37 cellular contexts compared by ENCODE assay signal in the genomic region with DNA sequence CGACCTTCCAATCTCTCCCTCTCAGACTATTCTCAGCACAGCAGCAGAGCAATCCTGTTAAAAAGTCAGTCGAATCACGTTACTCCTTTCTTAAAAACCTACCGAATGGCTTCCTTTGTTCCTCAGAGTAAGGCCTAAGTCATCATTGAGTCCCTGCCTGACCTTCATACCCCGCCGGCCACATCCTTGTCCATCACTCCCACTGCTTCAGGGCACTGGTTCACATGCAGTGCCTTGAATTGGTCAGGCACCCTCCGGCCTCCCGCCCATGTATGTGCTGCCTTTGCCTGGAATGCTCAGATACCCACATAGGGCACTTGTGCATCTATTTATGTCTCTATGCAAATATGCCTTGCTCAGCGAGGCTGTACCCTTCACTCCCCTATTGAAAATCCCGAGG.
"Had no signal": no experiment of that assay in that cellular context is flagged by ENCODE, and none has a peak within 500 bp of the region (broad histone marks: within the 10 kb centered on the region; RNA-seq: fewer than 3 reads in every experiment).

No MANE protein-coding gene starts in this region.

- H3K27ac ChIP-seq: adrenal gland, body of pancreas, coronary artery, gastrocnemius medialis, heart left ventricle, WERI-Rb-1 had no signal

- H3K27me3 Mint-ChIP-seq: activated CD4-positive, alpha-beta memory T cell treated with anti-CD3 and anti-CD28 coated beads for 36 hours; activated CD4-positive, alpha-beta T cell treated with anti-CD3 and anti-CD28 coated beads for 36 hours; activated CD4-positive, alpha-beta T cell treated with anti-CD3 and anti-CD28 coated beads, Interleukin-2, amount 10 ng/mL, durations not matched to agents 24 days and 14 days; activated CD8-positive, alpha-beta memory T cell treated with anti-CD3 and anti-CD28 coated beads, Interleukin-2, amount 10 ng/mL, durations not matched to agents 7 days and 5 days; activated naive CD8-positive, alpha-beta T cell treated with anti-CD3 and anti-CD28 coated beads, Interleukin-2, amount 50 U/mL, for 24 hours; dendritic cell treated with granulocyte-macrophage colony-stimulating factor and Interleukin-4, amounts not matched to agents 40 ng/mL and 50 ng/mL, for 4 days; T-helper 17 cell had no signal

- H3K36me3 ChIP-seq: adrenal gland, gastrocnemius medialis, heart left ventricle, WERI-Rb-1 had no signal

- H3K9me3 Mint-ChIP-seq: activated CD4-positive, alpha-beta memory T cell treated with anti-CD3 and anti-CD28 coated beads for 36 hours; activated CD4-positive, alpha-beta T cell treated with anti-CD3 and anti-CD28 coated beads, Interleukin-2, amount 10 ng/mL, durations not matched to agents 24 days and 14 days; activated naive CD4-positive, alpha-beta T cell treated with anti-CD3 and anti-CD28 coated beads for 36 hours; activated naive CD4-positive, alpha-beta T cell treated with anti-CD3 and anti-CD28 coated beads, Interleukin-2, amount 50 U/mL, for 24 hours; activated naive CD8-positive, alpha-beta T cell treated with anti-CD3 and anti-CD28 coated beads for 36 hours; activated T-helper 2 cell treated with anti-CD3 and anti-CD28 coated beads, Interferon-gamma antibody, Interleukin-2, Interleukin-4, amounts not matched to agents 10 μg/mL and 5 μg/mL and 100 μg/mL, durations not matched to agents 14 hours and 24 hours and 36 hours; endodermal cell; T-helper 2 cell treated with Interferon-gamma antibody and Interleukin-4, amounts not matched to agents 5 μg/mL and 100 μg/mL, for 36 hours had no signal

- H3K4me3 Mint-ChIP-seq: activated CD4-positive, alpha-beta memory T cell treated with anti-CD3 and anti-CD28 coated beads for 36 hours; activated CD4-positive, alpha-beta T cell treated with anti-CD3 and anti-CD28 coated beads for 36 hours; activated CD4-positive, alpha-beta T cell treated with anti-CD3 and anti-CD28 coated beads, Interleukin-2, amount 10 ng/mL, durations not matched to agents 24 days and 14 days; activated CD8-positive, alpha-beta memory T cell treated with anti-CD3 and anti-CD28 coated beads, Interleukin-2, amount 10 ng/mL, durations not matched to agents 7 days and 5 days; activated CD8-positive, alpha-beta T cell treated with anti-CD3 and anti-CD28 coated beads, Interleukin-2, amount 10 ng/mL, durations not matched to agents 7 days and 5 days; activated naive CD4-positive, alpha-beta T cell treated with anti-CD3 and anti-CD28 coated beads for 36 hours; activated naive CD4-positive, alpha-beta T cell treated with anti-CD3 and anti-CD28 coated beads, Interleukin-2, amount 50 U/mL, for 24 hours; activated naive CD8-positive, alpha-beta T cell treated with anti-CD3 and anti-CD28 coated beads for 36 hours; activated naive CD8-positive, alpha-beta T cell treated with anti-CD3 and anti-CD28 coated beads, Interleukin-2, amount 50 U/mL, for 24 hours; activated T-helper 1 cell treated with anti-CD3 and anti-CD28 coated beads, Interleukin-12 subunit alpha, Interleukin-12 subunit beta, Interleukin-2, Interleukin-4 antibody, amounts not matched to agents 30 ng/mL and 10 ng/mL and 1 ng/mL, durations not matched to agents 14 hours and 24 hours and 36 hours; dendritic cell treated with granulocyte-macrophage colony-stimulating factor and Interleukin-4, amounts not matched to agents 40 ng/mL and 50 ng/mL, for 4 days; endodermal cell; T-helper 17 cell; T-helper 2 cell treated with Interferon-gamma antibody and Interleukin-4, amounts not matched to agents 5 μg/mL and 100 μg/mL, for 36 hours had no signal

- H3K27ac Mint-ChIP-seq: activated CD4-positive, alpha-beta memory T cell treated with anti-CD3 and anti-CD28 coated beads for 36 hours; activated CD4-positive, alpha-beta T cell treated with anti-CD3 and anti-CD28 coated beads for 36 hours; activated CD4-positive, alpha-beta T cell treated with anti-CD3 and anti-CD28 coated beads, Interleukin-2, amount 10 ng/mL, durations not matched to agents 24 days and 14 days; activated CD8-positive, alpha-beta memory T cell treated with anti-CD3 and anti-CD28 coated beads, Interleukin-2, amount 10 ng/mL, durations not matched to agents 7 days and 5 days; activated CD8-positive, alpha-beta T cell treated with anti-CD3 and anti-CD28 coated beads, Interleukin-2, amount 10 ng/mL, durations not matched to agents 7 days and 5 days; activated naive CD4-positive, alpha-beta T cell treated with anti-CD3 and anti-CD28 coated beads for 36 hours; activated naive CD4-positive, alpha-beta T cell treated with anti-CD3 and anti-CD28 coated beads, Interleukin-2, amount 50 U/mL, for 24 hours; activated naive CD8-positive, alpha-beta T cell treated with anti-CD3 and anti-CD28 coated beads for 36 hours; activated naive CD8-positive, alpha-beta T cell treated with anti-CD3 and anti-CD28 coated beads, Interleukin-2, amount 50 U/mL, for 24 hours; activated T-helper 1 cell treated with anti-CD3 and anti-CD28 coated beads, Interleukin-12 subunit alpha, Interleukin-12 subunit beta, Interleukin-2, Interleukin-4 antibody, amounts not matched to agents 30 ng/mL and 10 ng/mL and 1 ng/mL, durations not matched to agents 14 hours and 24 hours and 36 hours; activated T-helper 2 cell treated with anti-CD3 and anti-CD28 coated beads, Interferon-gamma antibody, Interleukin-2, Interleukin-4, amounts not matched to agents 10 μg/mL and 5 μg/mL and 100 μg/mL, durations not matched to agents 14 hours and 24 hours and 36 hours; dendritic cell treated with granulocyte-macrophage colony-stimulating factor and Interleukin-4, amounts not matched to agents 40 ng/mL and 50 ng/mL, for 4 days; endodermal cell; T-helper 17 cell; T-helper 2 cell treated with Interferon-gamma antibody and Interleukin-4, amounts not matched to agents 5 μg/mL and 100 μg/mL, for 36 hours had no signal

- DNase-seq: activated CD4-positive, alpha-beta memory T cell treated with anti-CD3 and anti-CD28 coated beads for 36 hours; activated CD4-positive, alpha-beta T cell treated with anti-CD3 and anti-CD28 coated beads for 36 hours; activated CD4-positive, alpha-beta T cell treated with anti-CD3 and anti-CD28 coated beads, Interleukin-2, amount 10 ng/mL, durations not matched to agents 24 days and 14 days; activated CD4-positive, CD25-positive, alpha-beta regulatory T cell; activated CD4-positive, CD25-positive, alpha-beta regulatory T cell treated with anti-CD3 and anti-CD28 coated beads, Interleukin-2, amount 50 U/mL, for 72 hours; activated CD8-positive, alpha-beta memory T cell treated with anti-CD3 and anti-CD28 coated beads, Interleukin-2, amount 10 ng/mL, durations not matched to agents 7 days and 5 days; activated CD8-positive, alpha-beta memory T cell treated with anti-CD3 and anti-CD28 coated beads, Interleukin-2, amount 50 U/mL, for 4 hours; activated CD8-positive, alpha-beta T cell treated with anti-CD3 and anti-CD28 coated beads, Interleukin-2, amount 10 ng/mL, durations not matched to agents 7 days and 5 days; activated effector memory CD4-positive, alpha-beta T cell treated with anti-CD3 and anti-CD28 coated beads, Interleukin-2, amount 50 U/mL, for 16 hours; activated naive CD4-positive, alpha-beta T cell treated with anti-CD3 and anti-CD28 coated beads for 36 hours; activated naive CD8-positive, alpha-beta T cell treated with anti-CD3 and anti-CD28 coated beads for 36 hours; activated naive CD8-positive, alpha-beta T cell treated with anti-CD3 and anti-CD28 coated beads, Interleukin-2, amount 50 U/mL, for 24 hours; activated T-cell treated with anti-CD3 and anti-CD28 coated beads, Interleukin-2, amount 50 U/mL, for 1 hour; activated T-cell treated with anti-CD3 and anti-CD28 coated beads, Interleukin-2, amount 50 U/mL, for 48 hours; adrenal gland; amygdala; aorta; body of pancreas; cerebellar nuclear complex; dorsolateral prefrontal cortex; effector memory CD4-positive, alpha-beta T cell; endodermal cell; foreskin fibroblast; gastrocnemius medialis; glutamatergic neuron; heart left ventricle; T-helper 1 cell; T-helper 17 cell; T1000; WERI-Rb-1 had no signal

- H3K9me3 ChIP-seq: adrenal gland, body of pancreas, gastrocnemius medialis, heart left ventricle had no signal

- H3K4me1 Mint-ChIP-seq: activated CD4-positive, alpha-beta T cell treated with anti-CD3 and anti-CD28 coated beads for 36 hours; activated CD4-positive, alpha-beta T cell treated with anti-CD3 and anti-CD28 coated beads, Interleukin-2, amount 10 ng/mL, durations not matched to agents 24 days and 14 days; activated CD8-positive, alpha-beta memory T cell treated with anti-CD3 and anti-CD28 coated beads, Interleukin-2, amount 10 ng/mL, durations not matched to agents 7 days and 5 days; activated naive CD4-positive, alpha-beta T cell treated with anti-CD3 and anti-CD28 coated beads, Interleukin-2, amount 50 U/mL, for 24 hours; activated naive CD8-positive, alpha-beta T cell treated with anti-CD3 and anti-CD28 coated beads for 36 hours; activated naive CD8-positive, alpha-beta T cell treated with anti-CD3 and anti-CD28 coated beads, Interleukin-2, amount 50 U/mL, for 24 hours; T-helper 17 cell had no signal

- H3K27me3 ChIP-seq: adrenal gland, body of pancreas, dorsolateral prefrontal cortex, gastrocnemius medialis, heart left ventricle had no signal

- H3K4me3 ChIP-seq: adrenal gland, body of pancreas, coronary artery, gastrocnemius medialis, heart left ventricle had no signal

- ATAC-seq: activated CD4-positive, alpha-beta T cell treated with anti-CD3 and anti-CD28 coated beads for 36 hours; activated CD8-positive, alpha-beta memory T cell treated with anti-CD3 and anti-CD28 coated beads, Interleukin-2, amount 10 ng/mL, durations not matched to agents 7 days and 5 days; activated CD8-positive, alpha-beta T cell treated with anti-CD3 and anti-CD28 coated beads, Interleukin-2, amount 10 ng/mL, durations not matched to agents 7 days and 5 days; activated naive CD8-positive, alpha-beta T cell treated with anti-CD3 and anti-CD28 coated beads, Interleukin-2, amount 50 U/mL, for 24 hours; body of pancreas; esophagus mucosa; gastrocnemius medialis; heart left ventricle; T-helper 17 cell had no signal

- H3K36me3 Mint-ChIP-seq: activated CD4-positive, alpha-beta memory T cell treated with anti-CD3 and anti-CD28 coated beads for 36 hours; activated CD8-positive, alpha-beta memory T cell treated with anti-CD3 and anti-CD28 coated beads, Interleukin-2, amount 10 ng/mL, durations not matched to agents 7 days and 5 days; activated naive CD4-positive, alpha-beta T cell treated with anti-CD3 and anti-CD28 coated beads, Interleukin-2, amount 50 U/mL, for 24 hours; activated naive CD8-positive, alpha-beta T cell treated with anti-CD3 and anti-CD28 coated beads for 36 hours had no signal

- H3K4me1 ChIP-seq: adrenal gland, body of pancreas, gastrocnemius medialis, heart left ventricle had no signal
